ENCODE assay signal across 17 cellular contexts in the genomic region with DNA sequence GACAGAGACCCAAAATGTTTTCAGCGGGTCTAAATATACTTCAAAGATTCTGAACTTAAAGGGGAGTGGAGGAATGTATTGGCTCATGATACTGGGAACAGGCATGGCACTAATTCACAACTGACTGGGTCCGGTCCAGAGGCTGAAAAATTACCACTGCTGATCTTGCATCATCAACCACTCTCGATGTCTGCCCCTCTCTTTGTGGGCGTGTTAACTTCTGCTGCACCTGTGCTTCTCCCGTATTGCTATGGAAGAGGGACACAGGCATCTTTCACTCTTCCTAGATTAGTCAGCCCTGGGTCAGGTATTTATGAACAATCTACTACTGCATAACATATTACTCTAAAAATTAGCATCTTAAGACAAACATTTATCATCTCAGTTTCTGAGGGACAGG. TPM values are rescaled to one million over a fixed set of nuclear protein-coding genes. Genes with fewer than 3 reads are reported as not detected.
"Had no signal": no experiment of that assay in that cellular context is flagged by ENCODE, and none has a peak within 500 bp of the region (broad histone marks: within the 10 kb centered on the region; RNA-seq: fewer than 3 reads in every experiment).

No MANE protein-coding gene starts in this region.

- H3K27ac Mint-ChIP-seq: activated B cell treated with CpG ODN at 0.5 μM for 24 hours, brain had no signal

- ATAC-seq: left ventricle myocardium superior, T-cell had no signal

- H3K4me1 ChIP-seq: tibial nerve, vagina had no signal

- H3K4me1 Mint-ChIP-seq: activated B cell treated with CpG ODN at 0.5 μM for 24 hours, brain, neural crest cell had no signal

- H3K27me3 ChIP-seq: ovary, tibial nerve, vagina had no signal

- H3K27me3 Mint-ChIP-seq: activated B cell treated with CpG ODN at 0.5 μM for 24 hours, T-cell had no signal

- DNase-seq: activated B cell treated with CpG ODN at 0.5 μM for 24 hours; activated T-cell treated with anti-CD3 and anti-CD28 coated beads for 4 hours; hippocampal formation; left ventricle myocardium superior; mesenchymal stem cell; ovary; retina; stimulated activated CD4-positive, alpha-beta T cell treated with anti-CD3 and anti-CD28 coated beads, Interleukin-4, amount 100 ng/mL, for 4 hours; T-cell had no signal

- H3K4me3 Mint-ChIP-seq: activated B cell treated with CpG ODN at 0.5 μM for 24 hours, brain, neural crest cell, T-cell had no signal

- H3K27ac ChIP-seq: ovary, SK-N-MC, skin epidermis, tibial nerve, vagina had no signal

- H3K9me3 ChIP-seq: ovary, tibial nerve, vagina had no signal

- H3K36me3 ChIP-seq: ovary, tibial nerve, vagina had no signal

- H3K36me3 Mint-ChIP-seq: brain had no signal

- H3K4me3 ChIP-seq: ovary, SK-N-MC, skin epidermis, tibial nerve, vagina had no signal

RNA-seq across cellular contexts. Expression of gene HHLA2, which starts 33.2 kb away (rescaled TPM):
- total RNA-seq: glomerular endothelial cell, left ventricle myocardium superior, neural crest cell, subcutaneous adipose tissue, vagina had no signal
